9 cellular contexts compared by ENCODE assay signal in the genomic region with DNA sequence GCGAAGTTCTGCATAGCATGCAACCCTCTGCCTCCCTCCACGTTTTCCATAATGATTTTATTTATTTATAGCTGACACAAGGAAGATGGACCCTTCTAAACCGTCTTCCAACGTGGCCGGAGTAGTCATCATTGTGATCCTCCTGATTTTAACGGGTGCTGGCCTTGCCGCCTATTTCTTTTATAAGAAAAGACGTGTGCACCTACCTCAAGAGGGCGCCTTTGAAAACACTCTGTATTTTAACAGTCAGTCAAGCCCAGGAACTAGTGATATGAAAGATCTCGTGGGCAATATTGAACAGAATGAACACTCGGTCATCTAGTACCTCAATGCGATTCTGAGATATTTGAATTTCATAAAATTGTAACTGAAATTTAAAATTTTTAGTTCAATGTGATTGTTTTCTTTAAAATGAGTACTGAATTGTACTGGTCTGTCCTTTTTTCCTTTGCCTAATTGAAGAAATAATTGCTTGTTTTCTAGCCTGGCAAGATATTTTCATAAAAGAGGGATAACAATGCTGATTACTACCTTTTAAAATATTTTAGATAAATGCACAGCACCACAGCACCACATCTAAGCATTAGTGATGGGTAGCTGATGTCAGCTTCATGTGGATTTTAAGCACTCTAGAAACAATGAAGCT. TPM values are rescaled to one million over a fixed set of nuclear protein-coding genes. Genes with fewer than 3 reads are reported as not detected.
DNase-seq lines count a peak whose midpoint lies in the region; ATAC-seq and TF ChIP-seq lines count a peak whose summit lies in the region.
"Had no signal": no experiment of that assay in that cellular context is flagged by ENCODE, and none has a peak within 500 bp of the region (broad histone marks: within the 10 kb centered on the region; RNA-seq: fewer than 3 reads in every experiment).

No MANE protein-coding gene starts in this region.

- H3K27me3 ChIP-seq in lung (ENCODE audit: control insufficient read depth, insufficient read depth): no peaks in the 10 kb centered on the region

- WGBS in lung, 2 donors: 24 to 31% methylated on average over 12 of the region's 12 CpGs

- CTCF ChIA-PET in HEK293 (lab: Yijun Ruan, JAX): interaction anchor here (0.6 to 1.7 kb wide), 13 partner anchors 8 to 1016 kb away, joined by 3 to 7 read pairs (median 3); no protein-coding TSS in a partner anchor

- no peak for ATAC-seq in lung (ENCODE audit: insufficient read depth, low FRiP score)

- no peaks in the 10 kb centered on the region for H3K4me1 ChIP-seq in HEK293 (ENCODE audit: control insufficient read depth, insufficient read depth, low read length)
- H3K4me1 ChIP-seq in lung (ENCODE audit: control insufficient read depth in 2 of 2, insufficient read depth in 2 of 2, low read length in 2 of 2): peaks cover 0 to 2% of the 10 kb centered on the region in 2 donors

- no peak overlapping the region for H3K27ac ChIP-seq in HEK293 (ENCODE audit: extremely low read depth, low read depth, low read length)
- no peak overlapping the region for H3K27ac ChIP-seq in lung (ENCODE audit: low read depth in 1 of 2, low read length in 1 of 2)

- no peaks in the 10 kb centered on the region for H3K9me3 ChIP-seq in HEK293 (ENCODE audit: control insufficient read depth, insufficient read depth, low read depth, low read length)
- no peaks in the 10 kb centered on the region for H3K9me3 ChIP-seq in lung (ENCODE audit: control insufficient read depth in 2 of 2, insufficient read depth in 1 of 2, low read length in 1 of 2)

- DNase-seq in NCI-H2171 treated with DMSO at 0.1 percent for 48 hours (lab: John Stamatoyannopoulos, UW): peak; percentile 3
- no peak for DNase-seq in NCI-H2171 (lab: John Stamatoyannopoulos, UW)
- DNase-seq in NOMO-1 treated with DMSO at 0.1 percent for 48 hours (lab: John Stamatoyannopoulos, UW; ENCODE audit: unreplicated experiment): peak; percentile 53
- DNase-seq in cerebellum (ENCODE audit: low spot score): peak; percentile 50
- no peak for DNase-seq in lung (ENCODE audit: low spot score)
- no peak for DNase-seq in DMS153 (lab: John Stamatoyannopoulos, UW)
- no peak for DNase-seq in NCI-H2196 treated with DMSO at 0.1 percent for 48 hours (lab: John Stamatoyannopoulos, UW; ENCODE audit: unreplicated experiment)

- POLR2A ChIA-PET in HEK293 (lab: Yijun Ruan, JAX): no interaction called here

- H3K36me3 ChIP-seq in HEK293 (ENCODE audit: control insufficient read depth in 2 of 2, insufficient read depth in 1 of 2, low read length in 2 of 2) (no peaks in the 10 kb centered on the region), lung (ENCODE audit: control insufficient read depth in 2 of 2, insufficient read depth in 2 of 2, low read length in 2 of 2) (no peaks in the 10 kb centered on the region)

- no peak overlapping the region for H3K4me3 ChIP-seq in HEK293 (ENCODE audit: low read depth, low read length)
- no peak overlapping the region for H3K4me3 ChIP-seq in lung

- no peak for TF ChIP-seq CTCF in HEK293 (tag by site-specific recombination; IDR thresholded peaks at IDR 0.05)
- peak; percentile 9 for TF ChIP-seq CTCF in lung (IDR thresholded peaks at IDR 0.05; ENCODE audit: control extremely low read depth, extremely low read depth)

TF ChIP-seq in HEK293, 187 proteins besides CTCF, POLR2A, EP300 and RAD21:
- TF ChIP-seq INSM2 (tag by site-specific recombination; IDR thresholded peaks at IDR 0.05) (no peak), ZNF654 (tag by site-specific recombination; IDR thresholded peaks at IDR 0.05; ENCODE audit: low read depth) (peak; percentile 31; the same call in 1 of the 2 replicates), ZBTB7A (tag by site-specific recombination; IDR thresholded peaks at IDR 0.05; ENCODE audit: low read depth) (no peak), ZNF2 (tag by site-specific recombination; IDR thresholded peaks at IDR 0.05) (peak; percentile 55; the same call in 1 of the 2 replicates)

RNA-seq across cellular contexts. Expression of gene SLC39A12, which starts 41.5 kb away (rescaled TPM):
- total RNA-seq in cerebellum (0.54 TPM), lung (not detected)
- under 1 TPM; 0.03 to 0.26 TPM for polyA plus RNA-seq in lung
- total RNA-seq: CD4-positive, alpha-beta memory T cell had no signal
- polyA plus RNA-seq: CD4-positive, alpha-beta memory T cell had no signal

Comparison
In these comparisons a context has a peak if more than half of its experiments do, and no peak if none do; other contexts are left out.
1. DNase-seq: peak in NCI-H2171 treated with DMSO at 0.1 percent for 48 hours (single experiment), NOMO-1 treated with DMSO at 0.1 percent for 48 hours (single experiment) and cerebellum (single experiment); none in NCI-H2171 (single experiment), lung (single experiment), DMS153 (single experiment) and NCI-H2196 treated with DMSO at 0.1 percent for 48 hours (single experiment).